ENCODE assay signal across 17 cellular contexts in the genomic region with DNA sequence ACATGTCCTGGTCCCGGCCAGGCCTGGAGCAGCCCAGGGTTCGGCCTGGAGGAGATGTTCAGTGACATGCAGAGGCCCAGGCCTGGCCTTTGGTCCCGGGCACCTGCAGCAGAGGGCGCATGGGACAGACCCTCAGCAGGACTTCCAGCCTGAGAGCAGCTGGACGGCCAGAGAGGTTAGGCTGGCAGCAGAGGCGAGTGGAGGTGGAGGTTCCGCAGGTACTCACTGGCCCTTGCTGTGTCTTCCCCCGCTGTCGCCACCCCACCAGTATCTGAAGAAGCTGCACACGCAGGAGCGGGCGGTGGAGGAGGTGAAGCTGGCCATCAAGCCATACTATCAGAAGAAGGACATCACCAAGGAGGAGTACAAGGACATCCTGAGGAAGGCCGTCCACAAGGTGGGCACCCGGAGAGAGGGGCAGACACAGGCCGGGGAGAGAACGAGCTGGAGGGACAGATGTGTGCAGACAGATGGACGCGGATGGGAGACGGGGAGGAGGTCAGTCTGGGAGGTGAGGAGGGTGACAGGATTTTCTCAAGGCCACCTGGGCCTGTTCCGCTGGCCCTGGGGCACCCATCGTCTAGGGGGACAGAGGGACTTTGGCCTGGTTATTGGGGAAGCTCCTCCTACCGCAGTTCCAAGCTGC. TPM values are rescaled to one million over a fixed set of nuclear protein-coding genes. Genes with fewer than 3 reads are reported as not detected.
DNase-seq lines count a peak whose midpoint lies in the region; ATAC-seq, FAIRE-seq and TF ChIP-seq lines count a peak whose summit lies in the region.
"Had no signal": no experiment of that assay in that cellular context is flagged by ENCODE, and none has a peak within 500 bp of the region (broad histone marks: within the 10 kb centered on the region; RNA-seq: fewer than 3 reads in every experiment).

No MANE protein-coding gene starts in this region.

- H3K27me3 Mint-ChIP-seq in CD4-positive, alpha-beta memory T cell: no peaks in the 10 kb centered on the region
- no peaks in the 10 kb centered on the region for H3K27me3 Mint-ChIP-seq in WTC11 (ENCODE audit: low read depth)

- no peak overlapping the region for H3K4me3 Mint-ChIP-seq in CD4-positive, alpha-beta memory T cell
- no peak overlapping the region for H3K4me3 Mint-ChIP-seq in WTC11

- POLR2A ChIA-PET in A549 (lab: Yijun Ruan, JAX): no interaction called here
- POLR2A ChIA-PET in CD4-positive, alpha-beta memory T cell (lab: Charles Lee; ENCODE audit: partially characterized antibody): interaction anchor here (2.1 to 5.5 kb wide), 3 partner anchors 7 to 18 kb away, joined by 8 to 30 read pairs (median 10); a partner anchor contains a TSS
- POLR2A ChIA-PET in WTC11 (lab: Charles Lee): interaction anchor here (0.9 kb wide), 1 partner anchor 16 kb away, joined by 3 read pairs; a partner anchor contains a TSS

- TF ChIP-seq POLR2A in A549 (IDR thresholded peaks at IDR 0.05; ENCODE audit: low read length): no peak

- TF ChIP-seq EP300 in A549 (IDR thresholded peaks at IDR 0.05): no peak

- CTCF ChIA-PET in A549 (lab: Yijun Ruan, JAX): interaction anchor here (1.1 to 21.2 kb wide), 4 partner anchors 13 to 111 kb away, joined by 4 to 326 read pairs (median 64); a partner anchor contains a TSS
- CTCF ChIA-PET in CD4-positive, alpha-beta memory T cell (lab: Charles Lee; ENCODE audit: partially characterized antibody): no interaction called here
- CTCF ChIA-PET in WTC11 (lab: Charles Lee): interaction anchor here (0.6 to 1.3 kb wide), 3 partner anchors 20 to 41 kb away, joined by 3 to 4 read pairs (median 3); a partner anchor contains a TSS

- H3K9me3 Mint-ChIP-seq in CD4-positive, alpha-beta memory T cell: no peaks in the 10 kb centered on the region
- peaks cover 7% of the 10 kb centered on the region for H3K9me3 Mint-ChIP-seq in WTC11

- peaks cover 3 to 30% (median 10%) of the 10 kb centered on the region in 4 donors for H3K4me1 Mint-ChIP-seq in CD4-positive, alpha-beta memory T cell
- peaks cover 10% of the 10 kb centered on the region for H3K4me1 Mint-ChIP-seq in WTC11

- H3K4me3 ChIP-seq in A549 (no peak overlapping the region), mucosa of descending colon (no peak overlapping the region)
- no peak overlapping the region for H3K4me3 ChIP-seq in CD4-positive, alpha-beta memory T cell (ENCODE audit: low read length in 2 of 2)

- H3K27ac Mint-ChIP-seq in CD4-positive, alpha-beta memory T cell: peak overlapping the region in 4 of 7 donors; percentile 23 to 78 (median 72)
- peak overlapping the region; percentile 15; the same call in 1 of the 2 replicates for H3K27ac Mint-ChIP-seq in WTC11

- H3K36me3 ChIP-seq in CD4-positive, alpha-beta memory T cell (ENCODE audit: insufficient read depth, low read length): peaks cover 82% of the 10 kb centered on the region
- H3K36me3 ChIP-seq in mucosa of descending colon (ENCODE audit: low read depth): peaks cover 12% of the 10 kb centered on the region

- H3K36me3 Mint-ChIP-seq in CD4-positive, alpha-beta memory T cell: peaks cover 16 to 58% of the 10 kb centered on the region in 2 donors
- H3K36me3 Mint-ChIP-seq in WTC11: peaks cover 70% of the 10 kb centered on the region

- H3K9me3 ChIP-seq in A549: 0 out of 3 replicates have a peak, but pooled peaks cover 3% of the 10 kb centered on the region
- H3K9me3 ChIP-seq in CD4-positive, alpha-beta memory T cell (ENCODE audit: control insufficient read depth in 1 of 2, low read length in 2 of 2): no peaks in the 10 kb centered on the region
- H3K9me3 ChIP-seq in mucosa of descending colon: no peaks in the 10 kb centered on the region
- H3K9me3 ChIP-seq: BE2C had no signal

- WGBS in A549 (ENCODE audit: missing lambda C conversion rate): 91% methylated on average over 19 of the region's 22 CpGs

- FAIRE-seq in A549 (lab: Jason Lieb, UNC): no peak

- no peak for TF ChIP-seq CTCF in A549 (IDR thresholded peaks at IDR 0.05)
- no peak for TF ChIP-seq CTCF in WTC11 (IDR thresholded peaks at IDR 0.05)
- TF ChIP-seq CTCF in mucosa of descending colon (IDR thresholded peaks at IDR 0.05): no peak

- intact Hi-C loops in CD4-positive, alpha-beta memory T cell (cut with micrococcal nuclease): no loop called here
- intact Hi-C loops in mucosa of descending colon (cut with DNase I, micrococcal nuclease): no loop called here

- TF ChIP-seq RAD21 in A549 (conservative IDR thresholded peaks at IDR 0.05 in 1 of 2, IDR thresholded peaks at IDR 0.05 in 1 of 2): no peak

- no peaks in the 10 kb centered on the region for H3K4me1 ChIP-seq in A549
- H3K4me1 ChIP-seq in CD4-positive, alpha-beta memory T cell (ENCODE audit: insufficient read depth, low read length): peaks cover 14% of the 10 kb centered on the region
- no peaks in the 10 kb centered on the region for H3K4me1 ChIP-seq in mucosa of descending colon (ENCODE audit: low read depth)
- H3K4me1 ChIP-seq: BE2C had no signal

- H3K27ac ChIP-seq in A549: no peak overlapping the region
- no peak overlapping the region for H3K27ac ChIP-seq in CD4-positive, alpha-beta memory T cell (ENCODE audit: low read depth, low read length)

- DNase-seq in A549 (ENCODE audit: low read depth in 1 of 2, low spot score in 1 of 2) (no peak), WTC11 (ENCODE audit: low spot score) (no peak), iPS-NIHi11 (ENCODE audit: low spot score) (peak; percentile 8), mucosa of descending colon (no peak), NCI-H446 (lab: John Stamatoyannopoulos, UW) (no peak)
- DNase-seq in CD4-positive, alpha-beta memory T cell: peak in 1 of 5 donors; percentile 33
- DNase-seq: BE2C; DMS153; EL; H7; KBM-7; NCI-H1048; NCI-H146; NCI-H2227 treated with DMSO at 0.1 percent for 48 hours; NCI-H526 treated with DMSO at 0.1 percent for 48 hours; NK-92 treated with Interleukin-12 subunit alpha and Interleukin-12 subunit beta, amount 100 ng/mL, for 24 hours had no signal

- no peak overlapping the region for H3K4me2 ChIP-seq in A549

- H3K27me3 ChIP-seq in CD4-positive, alpha-beta memory T cell (ENCODE audit: insufficient read depth, low read length): no peaks in the 10 kb centered on the region
- H3K27me3 ChIP-seq: BE2C had no signal

- ATAC-seq in A549 (peak in 1 of 2 experiments; percentile 2; a peak in 2 of 6 replicates), WTC11 (no peak), mucosa of descending colon (no peak), HG02981 (IDR thresholded peaks at IDR 0.05; ENCODE audit: unreplicated experiment) (no peak)

TF ChIP-seq in A549, 52 proteins besides CTCF, POLR2A, EP300 and RAD21 (continues in another document):
- TF ChIP-seq MAFK (IDR thresholded peaks at IDR 0.05; ENCODE audit: partially characterized antibody): no peak

RNA-seq across cellular contexts. Expression of a gene that starts 8.0 kb away (rescaled TPM):
- polyA plus RNA-seq in A549 (2011; rRNA removed) (54.0 and 68.6 TPM in 2 replicates), A549 (2017; fragmentation: RNase III; extraction: RNeasy Plus Mini Kit Qiagen cat#74134 plus additional on column Dnase treatment) (88.5 to 114 TPM (median 103 TPM) in 3 replicates)
- polyA plus RNA-seq in A549 (2012; cell fraction: cytosol; rRNA removed): 167 and 169 TPM in 2 replicates
- polyA plus RNA-seq in A549 (2012; cell fraction: nucleus; rRNA removed): 340 and 393 TPM in 2 replicates
- 54.0 and 55.5 TPM in 2 replicates for polyA minus RNA-seq in A549 (2011; rRNA and poly(A)+ RNA removed)
- 100 to 1,000 TPM; 366 to 386 TPM for total RNA-seq in CD4-positive, alpha-beta memory T cell
- polyA plus RNA-seq in CD4-positive, alpha-beta memory T cell: 10 to 100 TPM; 64.1 to 72.8 TPM
- total RNA-seq in WTC11 (2021) (149 to 165 TPM (median 154 TPM) in 3 replicates), mucosa of descending colon (100 to 1,000 TPM in 1 of 3 donors, 10 to 100 TPM in 2; 76.1 to 119 (median 90.1) TPM)

RNA-seq across cellular contexts. Expression of a gene that starts 8.1 kb away (rescaled TPM):
- polyA plus RNA-seq in A549 (2011; rRNA removed) (26.6 and 29.2 TPM in 2 replicates), A549 (2017; fragmentation: RNase III; extraction: RNeasy Plus Mini Kit Qiagen cat#74134 plus additional on column Dnase treatment) (47.8 to 53.0 TPM (median 48.6 TPM) in 3 replicates)
- polyA plus RNA-seq in A549 (2012; cell fraction: cytosol; rRNA removed): 108 and 134 TPM in 2 replicates
- polyA plus RNA-seq in A549 (2012; cell fraction: nucleus; rRNA removed): 106 and 112 TPM in 2 replicates
- polyA minus RNA-seq in A549 (2011; rRNA and poly(A)+ RNA removed): 10.0 and 18.9 TPM in 2 replicates
- 10 to 100 TPM; 21.9 to 22.1 TPM for total RNA-seq in CD4-positive, alpha-beta memory T cell
- 10 to 100 TPM; 16.3 to 17.2 TPM for polyA plus RNA-seq in CD4-positive, alpha-beta memory T cell
- total RNA-seq in WTC11 (2021) (139 to 146 TPM (median 140 TPM) in 3 replicates), mucosa of descending colon (10 to 100 TPM in 2 of 3 donors, 1 to 10 TPM in 1; 9.6 to 20.8 (median 16.3) TPM)

RNA-seq across cellular contexts. Expression of a gene that starts 15.6 kb away (rescaled TPM):
- polyA plus RNA-seq in A549 (2011; rRNA removed): 4.0 and 6.1 TPM in 2 replicates
- polyA plus RNA-seq in A549 (2012; cell fraction: cytosol; rRNA removed): 19.9 and 23.2 TPM in 2 replicates
- 46.7 and 82.1 TPM in 2 replicates for polyA plus RNA-seq in A549 (2012; cell fraction: nucleus; rRNA removed)
- polyA plus RNA-seq in A549 (2017; fragmentation: RNase III; extraction: RNeasy Plus Mini Kit Qiagen cat#74134 plus additional on column Dnase treatment): 41.0 to 47.9 TPM (median 47.2 TPM) in 3 replicates
- 2.1 and 5.1 TPM in 2 replicates for polyA minus RNA-seq in A549 (2011; rRNA and poly(A)+ RNA removed)
- total RNA-seq in CD4-positive, alpha-beta memory T cell: 10 to 100 TPM; 60.5 to 62.7 TPM
- polyA plus RNA-seq in CD4-positive, alpha-beta memory T cell: 1 to 10 TPM in 1 of 2 donors, not detected in 1; 4.0 TPM
- 103 to 109 TPM (median 105 TPM) in 3 replicates for total RNA-seq in WTC11 (2021)
- 10 to 100 TPM; 55.5 to 75.0 (median 56.1) TPM for total RNA-seq in mucosa of descending colon

RNA-seq across cellular contexts. Expression of a gene that starts 17.7 kb away (rescaled TPM):
- 45.9 and 47.6 TPM in 2 replicates for polyA plus RNA-seq in A549 (2011; rRNA removed)
- 217 and 248 TPM in 2 replicates for polyA plus RNA-seq in A549 (2012; cell fraction: cytosol; rRNA removed)
- 168 and 175 TPM in 2 replicates for polyA plus RNA-seq in A549 (2012; cell fraction: nucleus; rRNA removed)
- 49.2 to 55.4 TPM (median 50.2 TPM) in 3 replicates for polyA plus RNA-seq in A549 (2017; fragmentation: RNase III; extraction: RNeasy Plus Mini Kit Qiagen cat#74134 plus additional on column Dnase treatment)
- polyA minus RNA-seq in A549 (2011; rRNA and poly(A)+ RNA removed): 33.7 and 42.6 TPM in 2 replicates
- 10 to 100 TPM; 12.0 to 13.4 TPM for total RNA-seq in CD4-positive, alpha-beta memory T cell
- 10 to 100 TPM; 28.0 to 32.1 TPM for polyA plus RNA-seq in CD4-positive, alpha-beta memory T cell
- 11.4 to 17.9 TPM (median 15.7 TPM) in 3 replicates for total RNA-seq in WTC11 (2021)
- total RNA-seq in mucosa of descending colon: 10 to 100 TPM; 43.9 to 89.8 (median 48.6) TPM

RNA-seq across cellular contexts. Expression of a gene that starts 19.5 kb away (rescaled TPM):
- polyA plus RNA-seq in A549 (2011; rRNA removed): 440 and 504 TPM in 2 replicates
- polyA plus RNA-seq in A549 (2012; cell fraction: cytosol; rRNA removed): 1,179 and 1,259 TPM in 2 replicates
- 1,370 and 1,606 TPM in 2 replicates for polyA plus RNA-seq in A549 (2012; cell fraction: nucleus; rRNA removed)
- 488 to 516 TPM (median 500 TPM) in 3 replicates for polyA plus RNA-seq in A549 (2017; fragmentation: RNase III; extraction: RNeasy Plus Mini Kit Qiagen cat#74134 plus additional on column Dnase treatment)
- 965 and 1,007 TPM in 2 replicates for polyA minus RNA-seq in A549 (2011; rRNA and poly(A)+ RNA removed)
- 10 to 100 TPM; 76.6 to 92.9 TPM for total RNA-seq in CD4-positive, alpha-beta memory T cell
- polyA plus RNA-seq in CD4-positive, alpha-beta memory T cell: 100 to 1,000 TPM; 140 to 213 TPM
- total RNA-seq in WTC11 (2021): 500 to 527 TPM (median 518 TPM) in 3 replicates
- total RNA-seq in mucosa of descending colon: 100 to 1,000 TPM in 1 of 3 donors, 10 to 100 TPM in 2; 68.1 to 101 (median 94.8) TPM
